In genomic region chr1:44842763-44843655, GRCh38 we compare ENCODE assay signal across 8 cellular contexts. TPM values are rescaled to one million over a fixed set of nuclear protein-coding genes. Genes with fewer than 3 reads are reported as not detected.
DNase-seq lines count a peak whose midpoint lies in the region; ATAC-seq and TF ChIP-seq lines count a peak whose summit lies in the region.

Gene PTCH2 (minus strand): TSS chr1:44843253. CDS start chr1:44842932, 321 bp downstream.

- H3K4me3 ChIP-seq in AG04449 (ENCODE audit: low read depth, low read length) = peak within 1 kb of the TSS; percentile 61

- ATAC-seq in activated naive CD8-positive, alpha-beta T cell treated with anti-CD3 and anti-CD28 coated beads, Interleukin-2, amount 10 ng/mL, durations not matched to agents 7 days and 5 days (ENCODE audit: low read depth) = peak; percentile 71

- no peak within 1 kb of the TSS for H3K27ac Mint-ChIP-seq in activated naive CD8-positive, alpha-beta T cell treated with anti-CD3 and anti-CD28 coated beads, Interleukin-2, amount 10 ng/mL, durations not matched to agents 7 days and 5 days
- peak within 1 kb of the TSS; percentile 62 for H3K27ac Mint-ChIP-seq in glutamatergic neuron (ENCODE audit: unreplicated experiment)

- H3K36me3 Mint-ChIP-seq in activated naive CD8-positive, alpha-beta T cell treated with anti-CD3 and anti-CD28 coated beads, Interleukin-2, amount 10 ng/mL, durations not matched to agents 7 days and 5 days = peaks cover 6% of the 10 kb centered on the region
- peaks cover 5% of the 10 kb centered on the region for H3K36me3 Mint-ChIP-seq in glutamatergic neuron (ENCODE audit: unreplicated experiment)

- TF ChIP-seq CTCF in AG04449 (IDR thresholded peaks at IDR 0.05; ENCODE audit: insufficient read depth, low read length, missing control alignments) (no peak), GM10266 (IDR thresholded peaks at IDR 0.05; ENCODE audit: control insufficient read depth, insufficient read depth, low read depth, missing control alignments) (no peak), glutamatergic neuron (IDR thresholded peaks at IDR 0.05; ENCODE audit: partially characterized antibody, unreplicated experiment) (no peak)

- peaks cover 4% of the 10 kb centered on the region for H3K4me1 Mint-ChIP-seq in activated naive CD8-positive, alpha-beta T cell treated with anti-CD3 and anti-CD28 coated beads, Interleukin-2, amount 10 ng/mL, durations not matched to agents 7 days and 5 days
- H3K4me1 Mint-ChIP-seq in glutamatergic neuron (ENCODE audit: low read depth, unreplicated experiment) = peaks cover 15% of the 10 kb centered on the region

- peak within 1 kb of the TSS; percentile 73 for H3K4me3 Mint-ChIP-seq in activated naive CD8-positive, alpha-beta T cell treated with anti-CD3 and anti-CD28 coated beads, Interleukin-2, amount 10 ng/mL, durations not matched to agents 7 days and 5 days
- H3K4me3 Mint-ChIP-seq in glutamatergic neuron (ENCODE audit: unreplicated experiment) = peak within 1 kb of the TSS; percentile 93

- DNase-seq in AG04449 (ENCODE audit: low read depth, low spot score) = no peak
- DNase-seq in GM10266 (ENCODE audit: extremely low spot score) = peak; percentile 75
- DNase-seq in NCI-H460 (ENCODE audit: extremely low read depth, low read depth) = peak; percentile 15
- peak; percentile 55 for DNase-seq in activated naive CD8-positive, alpha-beta T cell treated with anti-CD3 and anti-CD28 coated beads, Interleukin-2, amount 10 ng/mL, durations not matched to agents 7 days and 5 days
- peak; percentile 95 for DNase-seq in glutamatergic neuron
- peak in 48 of 56 donors; percentile 8 to 77 (median 48) for DNase-seq in nucleus accumbens (lab: John Stamatoyannopoulos, UW)
- DNase-seq in OCI-M2 (lab: John Stamatoyannopoulos, UW; ENCODE audit: unreplicated experiment) = no peak
- DNase-seq in GM19240 (ENCODE audit: insufficient read length, low spot score) = no peak

- POLR2A ChIA-PET in AG04449 (lab: Yijun Ruan, JAX) = interaction anchor here (0.6 to 1.4 kb wide), 6 partner anchors 24 to 679 kb away, joined by 3 to 11 read pairs (median 3); partner anchors contain the start of genes EIF2B3, HECTD3, PRDX1 and UROD
- POLR2A ChIA-PET in activated naive CD8-positive, alpha-beta T cell treated with anti-CD3 and anti-CD28 coated beads, Interleukin-2, amount 10 ng/mL, durations not matched to agents 7 days and 5 days (lab: Charles Lee) = interaction anchor here (0.8 to 1.7 kb wide), 3 partner anchors 24 to 112 kb away, joined by 3 to 9 read pairs (median 4); partner anchors contain the start of gene BTBD19

- no peaks in the 10 kb centered on the region for H3K9me3 Mint-ChIP-seq in activated naive CD8-positive, alpha-beta T cell treated with anti-CD3 and anti-CD28 coated beads, Interleukin-2, amount 10 ng/mL, durations not matched to agents 7 days and 5 days
- H3K9me3 Mint-ChIP-seq in glutamatergic neuron (ENCODE audit: unreplicated experiment) = peaks cover 6% of the 10 kb centered on the region

- peaks cover 16% of the 10 kb centered on the region for H3K27me3 Mint-ChIP-seq in activated naive CD8-positive, alpha-beta T cell treated with anti-CD3 and anti-CD28 coated beads, Interleukin-2, amount 10 ng/mL, durations not matched to agents 7 days and 5 days
- H3K27me3 Mint-ChIP-seq in glutamatergic neuron (ENCODE audit: unreplicated experiment) = peaks cover 2% of the 10 kb centered on the region

- CTCF ChIA-PET in AG04449 (lab: Yijun Ruan, JAX) = interaction anchor here (0.9 to 2.0 kb wide), 4 partner anchors 8 to 171 kb away, joined by 3 to 6 read pairs (median 4); partner anchors contain the start of gene PLK3

RNA-seq across cellular contexts. Expression of gene PTCH2, which starts in this region (rescaled TPM):
- total RNA-seq in NCI-H460 (2014; rRNA removed; shearing (Covaris generic)) = 0.02 and 0.12 TPM in 2 replicates
- polyA plus RNA-seq in NCI-H460 (2014; cell fraction: nucleus; rRNA removed) = 0.18 and 0.43 TPM in 2 replicates
- total RNA-seq in activated naive CD8-positive, alpha-beta T cell treated with anti-CD3 and anti-CD28 coated beads, Interleukin-2, amount 10 ng/mL, durations not matched to agents 7 days and 5 days = 1 to 10 TPM; 1.0 to 1.6 TPM
- 20.3 TPM for total RNA-seq in glutamatergic neuron (ENCODE audit: unreplicated experiment)

Comparison
In these comparisons a context has a peak if more than half of its experiments do, and no peak if none do; other contexts are left out.
1. Peak in DNase-seq in NCI-H460; RNA of the gene not detected or under 1 TPM.
2. DNase-seq: peak in GM10266 (single experiment), activated naive CD8-positive, alpha-beta T cell treated with anti-CD3 and anti-CD28 coated beads, Interleukin-2, amount 10 ng/mL, durations not matched to agents 7 days and 5 days (single experiment), glutamatergic neuron (single experiment) and nucleus accumbens (48 of 56); none in AG04449 (single experiment), OCI-M2 (single experiment) and GM19240 (single experiment).